24 cellular contexts compared by ENCODE assay signal in genomic region chr7:18689535-18689934, GRCh38.
DNase-seq lines count a peak whose midpoint lies in the region; ATAC-seq and TF ChIP-seq lines count a peak whose summit lies in the region.
"Had no signal": no experiment of that assay in that cellular context is flagged by ENCODE, and none has a peak within 500 bp of the region (broad histone marks: within the 10 kb centered on the region; RNA-seq: fewer than 3 reads in every experiment).

No MANE protein-coding gene starts in this region.

- H4K91ac ChIP-seq in neuronal stem cell (ENCODE audit: low read depth, low read length, poor library complexity): no peak overlapping the region

- H3K9me3 ChIP-seq in SK-N-MC (ENCODE audit: low read depth, low read length) (no peaks in the 10 kb centered on the region), esophagus squamous epithelium (no peaks in the 10 kb centered on the region), neuronal stem cell (replicated peaks in 1 of 2; ENCODE audit: control insufficient read depth in 2 of 2, insufficient read depth in 1 of 2, low read depth in 1 of 2, low read length in 2 of 2) (no peaks in the 10 kb centered on the region)
- H3K9me3 ChIP-seq: SJSA1 had no signal

- H2BK5ac ChIP-seq in neuronal stem cell (ENCODE audit: low read length): no peak overlapping the region

- no peak overlapping the region for H3K18ac ChIP-seq in neuronal stem cell (ENCODE audit: low read length)

- no peak overlapping the region for H2BK15ac ChIP-seq in neuronal stem cell (ENCODE audit: low read length)

- H2BK120ac ChIP-seq in neuronal stem cell (ENCODE audit: low read depth, low read length): no peak overlapping the region

- no peak overlapping the region for H2AFZ ChIP-seq in neuronal stem cell (ENCODE audit: low read length)

- TF ChIP-seq CTCF in esophagus squamous epithelium (IDR thresholded peaks at IDR 0.05): no peak

- no peak overlapping the region for H3K9ac ChIP-seq in SK-N-MC (ENCODE audit: insufficient read length)
- H3K9ac ChIP-seq in neuronal stem cell (ENCODE audit: low read depth, low read length, poor library complexity): no peak overlapping the region

- no peak for TF ChIP-seq POLR2A in esophagus squamous epithelium (IDR thresholded peaks at IDR 0.05)

- no peak overlapping the region for H2AK5ac ChIP-seq in neuronal stem cell (ENCODE audit: low read depth, low read length)

- H3K4me3 ChIP-seq in SK-N-MC: no peak overlapping the region
- no peak overlapping the region for H3K4me3 ChIP-seq in esophagus squamous epithelium
- no peak overlapping the region for H3K4me3 ChIP-seq in neuronal stem cell (ENCODE audit: low read length in 2 of 2)
- H3K4me3 ChIP-seq: SJSA1 had no signal

- intact Hi-C loops in esophagus squamous epithelium (cut with DNase I): no loop called here

- no peak overlapping the region for H3K14ac ChIP-seq in neuronal stem cell (ENCODE audit: low read length)

- WGBS in esophagus squamous epithelium, 2 donors: 80 to 90% methylated on average over 2 of the region's 2 CpGs
- no CpG with 5 or more reads among the region's 2 CpGs for WGBS in neuronal stem cell (ENCODE audit: extremely low coverage in 2 of 2, insufficient read length in 2 of 2, insufficient replicate concordance in 1 of 2), 2 donors

- no peak overlapping the region for H2BK12ac ChIP-seq in neuronal stem cell (ENCODE audit: low read length)

- H3K27ac ChIP-seq in SK-N-MC (peak overlapping the region; percentile 4; the same call in 1 of the 2 replicates), esophagus squamous epithelium (no peak overlapping the region), neuronal stem cell (replicated peaks; ENCODE audit: low read length) (no peak overlapping the region)
- H3K27ac ChIP-seq: HL-60, SJSA1 had no signal

- DNase-seq in GM04503 (ENCODE audit: low read depth): peak; percentile 68
- no peak for DNase-seq in SK-N-MC (ENCODE audit: low read depth, low spot score)
- DNase-seq in fibroblast of peridontal ligament (ENCODE audit: extremely low read depth): peak; percentile 5
- DNase-seq in stromal cell of bone marrow (ENCODE audit: low read depth): peak; percentile 79
- DNase-seq in esophagus squamous epithelium (lab: John Stamatoyannopoulos, UW): no peak
- no peak for DNase-seq in neuronal stem cell (ENCODE audit: low spot score)
- DNase-seq: Calu3, DMS153, DND-41, GOT3, NCI-H1092 treated with DMSO at 0.1 percent for 48 hours, NCI-H1436, NCI-H187, NCI-H2081 treated with DMSO at 0.1 percent for 48 hours, NCI-H2171, NCI-H226, NCI-H510A, NCI-H69, Right ventricle myocardium superior, RPMI8226 had no signal

- H3K4me2 ChIP-seq in neuronal stem cell (ENCODE audit: insufficient read depth, low read length, poor library complexity, severe bottlenecking): no peak overlapping the region

- H3K4ac ChIP-seq in neuronal stem cell (ENCODE audit: low read length): no peak overlapping the region

- H3K79me1 ChIP-seq in neuronal stem cell (ENCODE audit: low read depth, low read length): no peaks in the 10 kb centered on the region

- no peak for ATAC-seq in GM19397 (IDR thresholded peaks at IDR 0.05; ENCODE audit: unreplicated experiment)
- ATAC-seq: HCT116 had no signal

- H3K23ac ChIP-seq in neuronal stem cell (ENCODE audit: low read depth, low read length, poor library complexity): no peak overlapping the region

- H3K27me3 ChIP-seq in esophagus squamous epithelium: no peaks in the 10 kb centered on the region
- no peaks in the 10 kb centered on the region for H3K27me3 ChIP-seq in neuronal stem cell (ENCODE audit: control insufficient read depth in 3 of 3, insufficient read depth in 3 of 3, low read depth in 1 of 3, low read length in 3 of 3)
- H3K27me3 ChIP-seq: SJSA1 had no signal

- H3K4me1 ChIP-seq in esophagus squamous epithelium (no peaks in the 10 kb centered on the region), neuronal stem cell (ENCODE audit: control insufficient read depth in 2 of 2, insufficient read depth in 1 of 2, low read depth in 1 of 2, low read length in 2 of 2) (peaks cover 3% of the 10 kb centered on the region in 2 donors)

- no peaks in the 10 kb centered on the region for H3K36me3 ChIP-seq in SK-N-MC (ENCODE audit: insufficient read depth, low read length)
- no peaks in the 10 kb centered on the region for H3K36me3 ChIP-seq in esophagus squamous epithelium
- no peaks in the 10 kb centered on the region for H3K36me3 ChIP-seq in neuronal stem cell (replicated peaks in 1 of 2; ENCODE audit: control insufficient read depth in 2 of 2, insufficient read depth in 2 of 2, low read length in 2 of 2)

- H4K8ac ChIP-seq in neuronal stem cell (ENCODE audit: low read depth, low read length): no peak overlapping the region

Comparison
In these comparisons a context has a peak if more than half of its experiments do, and no peak if none do; other contexts are left out.
1. DNase-seq: peak in GM04503 (single experiment), fibroblast of peridontal ligament (single experiment) and stromal cell of bone marrow (single experiment); none in SK-N-MC (single experiment), esophagus squamous epithelium (single experiment) and neuronal stem cell (single experiment).